ENCODE assay signal across 19 cellular contexts in genomic region chr4:95212692-95213091, GRCh38.
"Had no signal": no experiment of that assay in that cellular context is flagged by ENCODE, and none has a peak within 500 bp of the region (broad histone marks: within the 10 kb centered on the region; RNA-seq: fewer than 3 reads in every experiment).

No MANE protein-coding gene starts in this region.

- H3K9me3 ChIP-seq: left lung, pancreas, right lobe of liver had no signal

- H3K27ac ChIP-seq: epithelial cell of prostate, foreskin keratinocyte, left lung, pancreas, right lobe of liver, VCaP had no signal

- H3K4me3 ChIP-seq: left lung, pancreas, right lobe of liver had no signal

- H3K4me1 Mint-ChIP-seq: naive B cell; stimulated activated naive CD8-positive, alpha-beta T cell treated with anti-CD3 and anti-CD28 coated beads, Interleukin-15, amount 100 ng/mL, for 72 hours had no signal

- H3K36me3 Mint-ChIP-seq: naive B cell had no signal

- DNase-seq: activated CD4-positive, alpha-beta T cell treated with anti-CD3 and anti-CD28 coated beads for 1 hour; activated CD8-positive, alpha-beta memory T cell treated with anti-CD3 and anti-CD28 coated beads for 24 hours; activated CD8-positive, alpha-beta memory T cell treated with anti-CD3 and anti-CD28 coated beads, Interleukin-2, amount 50 U/mL, for 48 hours; activated effector memory CD4-positive, alpha-beta T cell treated with Interleukin-2 at 50 U/mL for 16 hours; activated naive CD4-positive, alpha-beta T cell treated with anti-CD3 and anti-CD28 coated beads, Interleukin-2, amount 50 U/mL, for 16 hours; activated T-cell treated with anti-CD3 and anti-CD28 coated beads, Interleukin-2, amount 50 U/mL, for 48 hours; dermis blood vessel endothelial cell; foreskin keratinocyte; left lung; mammary epithelial cell; naive B cell; pancreas; right lobe of liver; small intestine; stimulated activated CD4-positive, alpha-beta T cell treated with anti-CD3 and anti-CD28 coated beads, Interleukin-4, amount 100 ng/mL, for 1 hour; stimulated activated naive CD8-positive, alpha-beta T cell treated with anti-CD3 and anti-CD28 coated beads, Interleukin-15, amount 100 ng/mL, for 72 hours had no signal

- H3K27ac Mint-ChIP-seq: naive B cell; stimulated activated naive CD8-positive, alpha-beta T cell treated with anti-CD3 and anti-CD28 coated beads, Interleukin-15, amount 100 ng/mL, for 72 hours; T-helper 1 cell treated with Interleukin-12 subunit alpha and Interleukin-12 subunit beta and Interleukin-4 antibody, amounts not matched to agents 30 μg/mL and 1 μg/mL, for 36 hours had no signal

- H3K27me3 ChIP-seq: left lung, pancreas, right lobe of liver had no signal

- H3K4me1 ChIP-seq: foreskin keratinocyte, pancreas, right lobe of liver had no signal

- H3K27me3 Mint-ChIP-seq: naive B cell; stimulated activated naive CD8-positive, alpha-beta T cell treated with anti-CD3 and anti-CD28 coated beads, Interleukin-15, amount 100 ng/mL, for 72 hours had no signal

- H3K36me3 ChIP-seq: left lung, pancreas, right lobe of liver had no signal

- H3K4me3 Mint-ChIP-seq: naive B cell; stimulated activated naive CD8-positive, alpha-beta T cell treated with anti-CD3 and anti-CD28 coated beads, Interleukin-15, amount 100 ng/mL, for 72 hours; T-helper 1 cell treated with Interleukin-12 subunit alpha and Interleukin-12 subunit beta and Interleukin-4 antibody, amounts not matched to agents 30 μg/mL and 1 μg/mL, for 36 hours had no signal

- H3K9me3 Mint-ChIP-seq: naive B cell; stimulated activated naive CD8-positive, alpha-beta T cell treated with anti-CD3 and anti-CD28 coated beads, Interleukin-15, amount 100 ng/mL, for 72 hours; T-helper 1 cell treated with Interleukin-12 subunit alpha and Interleukin-12 subunit beta and Interleukin-4 antibody, amounts not matched to agents 30 μg/mL and 1 μg/mL, for 36 hours had no signal
